In the genomic region with DNA sequence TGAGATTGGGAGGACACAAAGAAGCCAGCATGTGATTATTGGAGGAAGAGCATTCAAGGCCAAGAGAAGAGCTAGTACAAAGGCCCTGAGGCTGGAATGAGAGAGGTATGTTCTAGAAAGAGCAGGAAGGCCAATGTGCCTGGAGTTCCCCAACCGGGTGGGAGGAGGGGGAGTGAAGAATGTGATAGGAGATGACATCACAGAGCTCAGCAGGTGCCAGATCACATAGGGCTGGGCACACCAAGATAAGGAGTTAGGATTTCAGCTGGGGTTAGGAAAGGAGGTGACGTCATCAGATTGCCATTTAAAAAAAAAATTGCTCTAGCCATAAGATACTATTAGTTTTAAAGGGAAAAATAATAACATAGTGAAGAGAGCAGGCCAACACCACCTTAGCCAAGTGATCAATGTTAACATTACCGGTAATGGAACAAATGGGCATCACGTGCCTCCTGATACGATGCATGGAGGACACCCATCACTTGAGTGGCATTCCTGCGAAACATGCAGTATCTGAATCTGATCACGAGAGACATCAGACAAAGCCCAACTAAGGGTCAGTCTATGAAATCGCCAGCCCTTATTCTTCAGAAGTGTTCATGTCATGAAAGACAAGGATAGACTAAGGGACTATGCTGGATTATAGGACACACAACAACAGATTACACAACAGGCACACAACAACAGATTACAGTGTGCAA, we compare ENCODE assay signal across 10 cellular contexts.
DNase-seq lines count a peak whose midpoint lies in the region; ATAC-seq and TF ChIP-seq lines count a peak whose summit lies in the region.
"Had no signal": no experiment of that assay in that cellular context is flagged by ENCODE, and none has a peak within 500 bp of the region (broad histone marks: within the 10 kb centered on the region; RNA-seq: fewer than 3 reads in every experiment).

No MANE protein-coding gene starts in this region.

- peaks cover 26% of the 10 kb centered on the region for H3K4me1 ChIP-seq in Caco-2

- no peaks in the 10 kb centered on the region for H3K36me3 ChIP-seq in Caco-2 (ENCODE audit: control insufficient read depth, insufficient read depth, low read length)
- H3K36me3 ChIP-seq: left ventricle myocardium inferior had no signal

- H3K9me3 ChIP-seq in Caco-2, result no peaks in the 10 kb centered on the region
- H3K9me3 ChIP-seq: left ventricle myocardium inferior had no signal

- H3K27me3 ChIP-seq in Caco-2 (replicated peaks; ENCODE audit: control insufficient read depth, insufficient read depth, low read length), result no peaks in the 10 kb centered on the region

- intact Hi-C loops in Caco-2 (cut with micrococcal nuclease; ENCODE audit: unreplicated experiment), result loop anchor here (10.0 kb wide), 1 partner anchor 201 kb away; no protein-coding TSS in a partner anchor

- H3K4me1 Mint-ChIP-seq in Caco-2 (ENCODE audit: low read depth, unreplicated experiment), result peaks cover 17% of the 10 kb centered on the region
- peaks cover 53% of the 10 kb centered on the region for H3K4me1 Mint-ChIP-seq in chondrocyte (ENCODE audit: low read depth)
- H3K4me1 Mint-ChIP-seq in nephron, result peaks cover 69% of the 10 kb centered on the region

- H3K9me3 Mint-ChIP-seq in Caco-2 (ENCODE audit: unreplicated experiment) (no peaks in the 10 kb centered on the region), chondrocyte (ENCODE audit: low read depth) (peaks cover 3% of the 10 kb centered on the region), nephron (peaks cover 3% of the 10 kb centered on the region)

- H3K36me3 Mint-ChIP-seq in Caco-2 (ENCODE audit: insufficient read depth, unreplicated experiment), result no peaks in the 10 kb centered on the region
- no peaks in the 10 kb centered on the region for H3K36me3 Mint-ChIP-seq in chondrocyte (ENCODE audit: low read depth)
- H3K36me3 Mint-ChIP-seq in nephron (ENCODE audit: low read depth), result no peaks in the 10 kb centered on the region

- TF ChIP-seq CTCF in Caco-2 (IDR thresholded peaks at IDR 0.05; ENCODE audit: insufficient read depth in 1 of 2, low read depth in 1 of 2, low read length in 1 of 2, severe bottlenecking in 1 of 2, unreplicated experiment in 1 of 2), result no peak
- TF ChIP-seq CTCF in chondrocyte (IDR thresholded peaks at IDR 0.05), result no peak
- TF ChIP-seq CTCF in nephron (IDR thresholded peaks at IDR 0.05; ENCODE audit: unreplicated experiment in 3 of 3), result no peak

- BruUV-seq in Caco-2 (replicated peaks; lab: Mats Ljungman, UMichigan), result no TSS peak

- ATAC-seq in GM21528 (IDR thresholded peaks at IDR 0.05; ENCODE audit: low FRiP score, unreplicated experiment), result no peak
- ATAC-seq in HG03159 (IDR thresholded peaks at IDR 0.05; ENCODE audit: unreplicated experiment), result no peak
- ATAC-seq: activated CD8-positive, alpha-beta T cell treated with anti-CD3 and anti-CD28 coated beads, Interleukin-2, amount 10 ng/mL, durations not matched to agents 7 days and 5 days had no signal

- DNase-seq in Caco-2 (peak; percentile 59 to 66), NCI-H2029 (lab: John Stamatoyannopoulos, UW) (peak; percentile 29), chondrocyte (ENCODE audit: low spot score) (no peak), DMS153 treated with DMSO at 0.1 percent for 48 hours (lab: John Stamatoyannopoulos, UW; ENCODE audit: unreplicated experiment) (no peak), midbrain (lab: John Stamatoyannopoulos, UW) (no peak)
- DNase-seq: activated CD8-positive, alpha-beta T cell treated with anti-CD3 and anti-CD28 coated beads, Interleukin-2, amount 10 ng/mL, durations not matched to agents 7 days and 5 days; left ventricle myocardium inferior had no signal

- no peak overlapping the region for H3K4me3 ChIP-seq in Caco-2 (ENCODE audit: low read depth, low read length)
- H3K4me3 ChIP-seq: left ventricle myocardium inferior had no signal

- CTCF ChIA-PET in Caco-2 (lab: Charles Lee), result no interaction called here

- no peak overlapping the region for H3K4me3 Mint-ChIP-seq in Caco-2 (ENCODE audit: unreplicated experiment)
- no peak overlapping the region for H3K4me3 Mint-ChIP-seq in chondrocyte (ENCODE audit: unreplicated experiment)
- no peak overlapping the region for H3K4me3 Mint-ChIP-seq in nephron
- H3K4me3 Mint-ChIP-seq: activated CD8-positive, alpha-beta T cell treated with anti-CD3 and anti-CD28 coated beads, Interleukin-2, amount 10 ng/mL, durations not matched to agents 7 days and 5 days had no signal

- H3K27ac Mint-ChIP-seq in Caco-2 (ENCODE audit: unreplicated experiment) (peak overlapping the region; percentile 56), chondrocyte (ENCODE audit: unreplicated experiment) (peak overlapping the region; percentile 27), nephron (peak overlapping the region in 2 of 3 experiments; percentile 33 to 76)
- H3K27ac Mint-ChIP-seq: activated CD8-positive, alpha-beta T cell treated with anti-CD3 and anti-CD28 coated beads, Interleukin-2, amount 10 ng/mL, durations not matched to agents 7 days and 5 days had no signal

- POLR2A ChIA-PET in Caco-2 (lab: Charles Lee), result no interaction called here

- H3K27me3 Mint-ChIP-seq in Caco-2 (ENCODE audit: insufficient read depth, unreplicated experiment) (no peaks in the 10 kb centered on the region), chondrocyte (ENCODE audit: low read depth) (no peaks in the 10 kb centered on the region), nephron (ENCODE audit: low read depth) (peaks cover 3% of the 10 kb centered on the region)

Comparison
In these comparisons a context has a peak if more than half of its experiments do, and no peak if none do; other contexts are left out.
1. DNase-seq: peak in Caco-2 (2 of 2) and NCI-H2029 (single experiment); none in chondrocyte (single experiment), DMS153 treated with DMSO at 0.1 percent for 48 hours (single experiment) and midbrain (single experiment).
2. Peak in every context shown above with its lines, with median percentiles within 50 percentile points of each other: H3K27ac Mint-ChIP-seq.